15 cellular contexts compared by ENCODE assay signal in the genomic region with DNA sequence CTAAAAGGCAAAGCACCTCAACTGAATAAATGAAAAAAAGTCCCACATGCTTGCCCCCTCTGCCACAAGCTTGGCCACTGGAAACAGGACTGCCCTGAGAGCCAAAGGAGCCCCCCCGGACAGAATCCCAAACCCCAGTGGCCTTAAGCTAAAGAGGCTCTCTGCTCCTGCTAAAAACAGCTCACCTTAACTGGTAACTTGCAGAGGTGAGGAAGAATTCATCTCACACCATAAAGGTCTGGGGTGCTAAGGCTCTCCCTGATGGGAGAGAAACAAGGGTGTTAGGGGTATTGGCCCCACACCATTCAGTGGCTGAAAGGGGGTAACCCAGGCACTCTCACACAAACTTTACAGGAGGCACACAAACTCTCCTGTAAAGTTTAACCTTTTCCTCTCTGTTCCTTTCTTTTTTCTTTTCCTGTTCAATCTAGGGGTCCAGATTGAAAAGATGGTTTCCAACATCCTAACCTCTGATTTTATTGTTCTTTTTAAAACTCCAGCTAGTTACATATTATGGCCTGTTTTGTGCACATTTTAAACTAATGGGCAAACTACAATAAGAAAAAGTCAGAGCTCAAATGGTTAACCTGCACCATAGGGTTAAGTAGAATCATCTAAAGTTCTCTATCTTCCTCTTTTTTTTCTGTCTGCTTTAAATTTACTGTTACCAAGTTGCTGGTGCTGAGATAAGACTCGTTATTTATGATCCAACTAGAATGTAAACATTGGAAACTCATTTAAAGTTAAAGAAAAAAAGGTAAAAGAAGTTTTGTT.
DNase-seq lines count a peak whose midpoint lies in the region; ATAC-seq and TF ChIP-seq lines count a peak whose summit lies in the region.
"Had no signal": no experiment of that assay in that cellular context is flagged by ENCODE, and none has a peak within 500 bp of the region (broad histone marks: within the 10 kb centered on the region; RNA-seq: fewer than 3 reads in every experiment).

No MANE protein-coding gene starts in this region.

- H3K9ac ChIP-seq in ES-I3 (ENCODE audit: low read depth, low read length) = peak overlapping the region; percentile 23; the same call in 1 of the 2 replicates

- H3K27me3 ChIP-seq in neutrophil = no peaks in the 10 kb centered on the region

- H3K4me1 ChIP-seq in ES-I3 (ENCODE audit: insufficient read depth, low read length) (peaks cover 4% of the 10 kb centered on the region; the same call in 1 of the 2 replicates), neutrophil (ENCODE audit: control insufficient read depth in 1 of 2, insufficient read depth in 1 of 2, low read depth in 1 of 2, low read length in 1 of 2) (peaks cover 28 to 30% of the 10 kb centered on the region in 2 experiments)

- TF ChIP-seq CTCF in neutrophil (IDR thresholded peaks at IDR 0.05) = no peak

- H3K4me3 ChIP-seq in neutrophil (ENCODE audit: low read depth in 1 of 2, low read length in 1 of 2) = no peak overlapping the region

- ATAC-seq in GM19351 (IDR thresholded peaks at IDR 0.05; ENCODE audit: unreplicated experiment) = no peak
- ATAC-seq: activated naive CD4-positive, alpha-beta T cell treated with anti-CD3 and anti-CD28 coated beads, Interleukin-2, amount 50 U/mL, for 72 hours had no signal

- H3K27ac ChIP-seq in neutrophil = peak overlapping the region; percentile 63

- no peaks in the 10 kb centered on the region; the same call in none of the 2 replicates for H3K9me3 ChIP-seq in ES-I3 (ENCODE audit: control insufficient read depth, insufficient read depth, low read length)
- no peaks in the 10 kb centered on the region for H3K9me3 ChIP-seq in neutrophil

- peak; percentile 19 to 61 for DNase-seq in NOMO-1 (lab: John Stamatoyannopoulos, UW; ENCODE audit: unreplicated experiment in 2 of 2)
- DNase-seq in amniotic epithelial cell (ENCODE audit: low read depth) = peak; percentile 29
- DNase-seq in stimulated activated CD4-positive, alpha-beta T cell treated with anti-CD3 and anti-CD28 coated beads, Interleukin-12 subunit alpha, Interleukin-12 subunit beta, amount 100 ng/mL, for 4 hours = no peak
- no peak for DNase-seq in posterior cingulate gyrus
- no peak for DNase-seq in NCI-H82 (lab: John Stamatoyannopoulos, UW)
- DNase-seq: activated CD4-positive, alpha-beta T cell treated with anti-CD3 and anti-CD28 coated beads for 4 hours; DMS 273 treated with DMSO at 0.1 percent for 48 hours; hippocampal formation; left cardiac atrium; NCI-H1930; NCI-H510A treated with DMSO at 0.1 percent for 48 hours had no signal

- intact Hi-C loops in posterior cingulate gyrus (cut with DNase I) = no loop called here

- H3K36me3 ChIP-seq in ES-I3 (ENCODE audit: insufficient read depth, low read length) (no peaks in the 10 kb centered on the region), neutrophil (no peaks in the 10 kb centered on the region)

Comparison
In these comparisons a context has a peak if more than half of its experiments do, and no peak if none do; other contexts are left out.
1. DNase-seq: peak in NOMO-1 (2 of 2) and amniotic epithelial cell (single experiment); none in stimulated activated CD4-positive, alpha-beta T cell treated with anti-CD3 and anti-CD28 coated beads, Interleukin-12 subunit alpha, Interleukin-12 subunit beta, amount 100 ng/mL, for 4 hours (single experiment), posterior cingulate gyrus (0 of 10) and NCI-H82 (single experiment).